Comparison of ENCODE assay signal across 10 cellular contexts in genomic region chr1:117370071-117370470, GRCh38. TPM values are rescaled to one million over a fixed set of nuclear protein-coding genes. Genes with fewer than 3 reads are reported as not detected.
A peak's percentile ranks its signal among the peaks of the same experiment; 100 is the strongest.
DNase-seq lines count a peak whose midpoint lies in the region; ATAC-seq and TF ChIP-seq lines count a peak whose summit lies in the region.
"Had no signal": no experiment of that assay in that cellular context is flagged by ENCODE, and none has a peak within 500 bp of the region (broad histone marks: within the 10 kb centered on the region; RNA-seq: fewer than 3 reads in every experiment).

No MANE protein-coding gene starts in this region.

- TF ChIP-seq EP300 in ovary (IDR thresholded peaks at IDR 0.05) = no peak

- H3K4me1 ChIP-seq in OCI-LY7 (ENCODE audit: insufficient read depth, low read length, poor library complexity, severe bottlenecking) (peaks cover 25% of the 10 kb centered on the region), ovary (ENCODE audit: insufficient read depth) (peaks cover 3% of the 10 kb centered on the region)
- H3K4me1 ChIP-seq in effector memory CD4-positive, alpha-beta T cell (ENCODE audit: control insufficient read depth, insufficient read depth, low read length, poor library complexity, severe bottlenecking) = peaks cover 9% of the 10 kb centered on the region
- H3K4me1 ChIP-seq: prostate gland had no signal

- no peaks in the 10 kb centered on the region for H3K27me3 ChIP-seq in effector memory CD4-positive, alpha-beta T cell (replicated peaks; ENCODE audit: control insufficient read depth, insufficient read depth, low read length, poor library complexity, severe bottlenecking)
- H3K27me3 ChIP-seq in ovary = no peaks in the 10 kb centered on the region

- H2AFZ ChIP-seq in OCI-LY7 (ENCODE audit: low read length) = no peak overlapping the region

- H4K20me1 ChIP-seq in OCI-LY7 (ENCODE audit: insufficient read depth, low read length) = peaks cover 30% of the 10 kb centered on the region

- 6 to 8% (median 6%) methylated on average over 2 of the region's 2 CpGs for WGBS in ovary, 3 donors

- no peaks in the 10 kb centered on the region for H3K9me2 ChIP-seq in OCI-LY7 (ENCODE audit: insufficient read depth, low read length)

- intact Hi-C loops in OCI-LY7 (cut with micrococcal nuclease; ENCODE audit: unreplicated experiment) (no loop called here), ovary (cut with DNase I) (no loop called here)

- no peaks in the 10 kb centered on the region for H3K9me3 ChIP-seq in OCI-LY7 (ENCODE audit: low read length)
- H3K9me3 ChIP-seq in effector memory CD4-positive, alpha-beta T cell (ENCODE audit: control insufficient read depth, low read length) = no peaks in the 10 kb centered on the region
- H3K9me3 ChIP-seq in ovary = no peaks in the 10 kb centered on the region
- H3K9me3 ChIP-seq: prostate gland had no signal

- H3K27ac ChIP-seq in OCI-LY7 (ENCODE audit: low read depth, low read length, poor library complexity, severe bottlenecking) (no peak overlapping the region), ovary (no peak overlapping the region)
- H3K27ac ChIP-seq in effector memory CD4-positive, alpha-beta T cell (ENCODE audit: insufficient read depth, low read length, poor library complexity, severe bottlenecking) = no peak overlapping the region
- H3K27ac ChIP-seq: prostate gland had no signal

- H3K4me3 ChIP-seq in OCI-LY7 (ENCODE audit: low read depth, low read length, poor library complexity, severe bottlenecking) (peak overlapping the region; percentile 88), ovary (peak overlapping the region; percentile 65)
- peak overlapping the region; percentile 83 for H3K4me3 ChIP-seq in effector memory CD4-positive, alpha-beta T cell (ENCODE audit: insufficient read depth, low read depth, low read length, poor library complexity, severe bottlenecking)

- TF ChIP-seq CTCF in OCI-LY7 (conservative IDR thresholded peaks at IDR 0.05; ENCODE audit: low read length) (no peak), ovary (IDR thresholded peaks at IDR 0.05) (no peak)

- no TSS peak for BruUV-seq in OCI-LY7 (replicated peaks; lab: Mats Ljungman, UMichigan)

- ATAC-seq in GM21390 (IDR thresholded peaks at IDR 0.05; ENCODE audit: unreplicated experiment) (no peak), GM21447 (IDR thresholded peaks at IDR 0.05; ENCODE audit: unreplicated experiment) (no peak), left lobe of liver (no peak)

- peaks cover 86% of the 10 kb centered on the region for H3K79me2 ChIP-seq in OCI-LY7 (ENCODE audit: insufficient read depth, low read depth, low read length)

- CTCF ChIA-PET in OCI-LY7 (lab: Charles Lee; ENCODE audit: unreplicated experiment) = no interaction called here

- H3K4me2 ChIP-seq in OCI-LY7 (ENCODE audit: low read length) = peak overlapping the region; percentile 94

- POLR2A ChIA-PET in OCI-LY7 (lab: Charles Lee) = interaction anchor here (0.7 to 1.3 kb wide), 3 partner anchors 36 to 328 kb away, joined by 3 to 4 read pairs (median 3); no protein-coding TSS in a partner anchor

- no peaks in the 10 kb centered on the region for H3K36me3 ChIP-seq in OCI-LY7 (ENCODE audit: insufficient read depth, low read length)
- H3K36me3 ChIP-seq in effector memory CD4-positive, alpha-beta T cell (ENCODE audit: control insufficient read depth, insufficient read depth, low read length) = no peaks in the 10 kb centered on the region
- no peaks in the 10 kb centered on the region for H3K36me3 ChIP-seq in ovary
- H3K36me3 ChIP-seq: prostate gland had no signal

- DNase-seq in EH (ENCODE audit: low read depth) (peak; percentile 20), OCI-LY7 (ENCODE audit: low spot score) (no peak), ovary (no peak), left lobe of liver (ENCODE audit: low spot score) (no peak)
- no peak for DNase-seq in effector memory CD4-positive, alpha-beta T cell
- no peak for DNase-seq in stimulated activated naive CD4-positive, alpha-beta T cell (lab: John Stamatoyannopoulos, UW)
- DNase-seq: NCI-H2107 had no signal

- TF ChIP-seq POLR2A in ovary (IDR thresholded peaks at IDR 0.05) = no peak

RNA-seq across cellular contexts. Expression of gene MAN1A2, which starts 2.8 kb away (rescaled TPM):
- 16.1 and 18.9 TPM in 2 replicates for total RNA-seq in OCI-LY7 (2014; rRNA removed; shearing (Covaris generic))
- total RNA-seq in OCI-LY7 (2022) = 27.5 and 31.2 TPM in 2 replicates
- total RNA-seq in ovary = 10 to 100 TPM; 25.9 to 59.9 (median 48.1) TPM
- polyA plus RNA-seq in ovary = 10 to 100 TPM in 1 of 2 donors, 1 to 10 TPM in 1; 9.3 to 20.8 TPM
- 32.8 TPM for total RNA-seq in left lobe of liver
